Comparison of ENCODE assay signal across 19 cellular contexts in the genomic region with DNA sequence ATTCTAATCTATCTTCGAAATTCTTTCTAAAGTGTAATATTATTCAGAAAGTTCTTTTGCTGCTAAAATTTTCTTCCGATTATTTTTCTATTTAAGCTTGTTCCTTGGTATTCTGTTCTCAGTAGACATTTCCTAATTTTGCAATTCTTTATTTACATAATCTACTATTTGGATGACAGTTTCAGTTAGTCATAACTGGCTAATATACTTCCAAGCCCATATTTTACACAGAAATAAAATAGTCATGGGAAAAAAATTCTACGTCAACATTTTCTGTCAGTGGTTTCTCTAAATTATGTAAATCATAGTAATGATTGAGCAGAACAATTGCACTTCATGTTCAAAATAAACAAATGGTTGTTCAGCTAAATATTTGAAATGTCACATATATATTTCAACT.
"Had no signal": no experiment of that assay in that cellular context is flagged by ENCODE, and none has a peak within 500 bp of the region (broad histone marks: within the 10 kb centered on the region; RNA-seq: fewer than 3 reads in every experiment).

No MANE protein-coding gene starts in this region.

- H3K4me3 ChIP-seq: ascending aorta had no signal

- DNase-seq: activated CD4-positive, alpha-beta T cell treated with anti-CD3 and anti-CD28 coated beads for 1 hour; activated CD4-positive, alpha-beta T cell treated with anti-CD3 and anti-CD28 coated beads, Interleukin-2, amount 50 U/mL, for 48 hours; activated gamma-delta T cell treated with Interleukin-2 at 50 U/mL for 16 hours; activated naive CD8-positive, alpha-beta T cell treated with anti-CD3 and anti-CD28 coated beads, Interleukin-2, amount 10 ng/mL, durations not matched to agents 7 days and 5 days; activated T-cell treated with anti-CD3 and anti-CD28 coated beads, Interleukin-2, amount 50 U/mL, for 72 hours; caudate nucleus; cortex of kidney; effector CD8-positive, alpha-beta T cell; kidney glomerular epithelial cell; mesendoderm; occipital lobe; right cardiac atrium; stimulated activated naive B cell treated with anti-CD40 and anti-IgM and Interleukin-4, amounts not matched to agents 10 μg/mL and 1 μg/mL and 100 μg/mL, for 72 hours; substantia nigra; T-cell; T1000 had no signal

- H3K27me3 ChIP-seq: ascending aorta had no signal

- H3K9me3 ChIP-seq: ascending aorta had no signal

- H3K27ac Mint-ChIP-seq: activated naive CD8-positive, alpha-beta T cell treated with anti-CD3 and anti-CD28 coated beads, Interleukin-2, amount 10 ng/mL, durations not matched to agents 7 days and 5 days; activated T-cell treated with anti-CD3 and anti-CD28 coated beads, Interleukin-2, amount 50 U/mL, for 72 hours; nephron; progenitor cell of endocrine pancreas; stimulated activated naive B cell treated with anti-CD40 and anti-IgM and Interleukin-4, amounts not matched to agents 10 μg/mL and 1 μg/mL and 100 μg/mL, for 72 hours; T-cell had no signal

- H3K4me1 ChIP-seq: ascending aorta had no signal

- H3K27me3 Mint-ChIP-seq: activated naive CD8-positive, alpha-beta T cell treated with anti-CD3 and anti-CD28 coated beads, Interleukin-2, amount 10 ng/mL, durations not matched to agents 7 days and 5 days; progenitor cell of endocrine pancreas; stimulated activated naive B cell treated with anti-CD40 and anti-IgM and Interleukin-4, amounts not matched to agents 10 μg/mL and 1 μg/mL and 100 μg/mL, for 72 hours; T-cell had no signal

- H3K9me3 Mint-ChIP-seq: nephron had no signal

- H3K4me3 Mint-ChIP-seq: activated naive CD8-positive, alpha-beta T cell treated with anti-CD3 and anti-CD28 coated beads, Interleukin-2, amount 10 ng/mL, durations not matched to agents 7 days and 5 days; activated T-cell treated with anti-CD3 and anti-CD28 coated beads, Interleukin-2, amount 50 U/mL, for 72 hours; nephron; stimulated activated naive B cell treated with anti-CD40 and anti-IgM and Interleukin-4, amounts not matched to agents 10 μg/mL and 1 μg/mL and 100 μg/mL, for 72 hours; T-cell had no signal

- H3K36me3 ChIP-seq: ascending aorta had no signal

- H3K27ac ChIP-seq: ascending aorta had no signal

- H3K4me1 Mint-ChIP-seq: activated naive CD8-positive, alpha-beta T cell treated with anti-CD3 and anti-CD28 coated beads, Interleukin-2, amount 10 ng/mL, durations not matched to agents 7 days and 5 days; nephron; stimulated activated naive B cell treated with anti-CD40 and anti-IgM and Interleukin-4, amounts not matched to agents 10 μg/mL and 1 μg/mL and 100 μg/mL, for 72 hours; T-cell had no signal

- H3K36me3 Mint-ChIP-seq: activated naive CD8-positive, alpha-beta T cell treated with anti-CD3 and anti-CD28 coated beads, Interleukin-2, amount 10 ng/mL, durations not matched to agents 7 days and 5 days; stimulated activated naive B cell treated with anti-CD40 and anti-IgM and Interleukin-4, amounts not matched to agents 10 μg/mL and 1 μg/mL and 100 μg/mL, for 72 hours; T-cell had no signal
